29 cellular contexts compared by ENCODE assay signal in genomic region chr2:63484481-63484880, GRCh38.
A peak's percentile ranks its signal among the peaks of the same experiment; 100 is the strongest.
DNase-seq lines count a peak whose midpoint lies in the region; TF ChIP-seq lines count a peak whose summit lies in the region.
"Had no signal": no experiment of that assay in that cellular context is flagged by ENCODE, and none has a peak within 500 bp of the region (broad histone marks: within the 10 kb centered on the region; RNA-seq: fewer than 3 reads in every experiment).

No MANE protein-coding gene starts in this region.

- H3K27ac Mint-ChIP-seq in glutamatergic neuron (ENCODE audit: unreplicated experiment): no peak overlapping the region
- H3K27ac Mint-ChIP-seq: activated naive CD8-positive, alpha-beta T cell treated with anti-CD3 and anti-CD28 coated beads, Interleukin-2, amount 50 U/mL, for 24 hours; endodermal cell; T-helper 1 cell treated with Interleukin-12 subunit alpha and Interleukin-12 subunit beta and Interleukin-4 antibody, amounts not matched to agents 30 μg/mL and 1 μg/mL, for 36 hours had no signal

- no peaks in the 10 kb centered on the region for H3K9me3 Mint-ChIP-seq in glutamatergic neuron (ENCODE audit: unreplicated experiment)
- H3K9me3 Mint-ChIP-seq: activated T-cell treated with anti-CD3 and anti-CD28 coated beads, Interleukin-2, amount 50 U/mL, for 4 hours; endodermal cell; H9; T-helper 1 cell treated with Interleukin-12 subunit alpha and Interleukin-12 subunit beta and Interleukin-4 antibody, amounts not matched to agents 30 μg/mL and 1 μg/mL, for 36 hours had no signal

- H2BK12ac ChIP-seq in neuronal stem cell (ENCODE audit: low read length): no peak overlapping the region

- H3K36me3 Mint-ChIP-seq in glutamatergic neuron (ENCODE audit: unreplicated experiment): no peaks in the 10 kb centered on the region

- no peak overlapping the region for H3K4me3 Mint-ChIP-seq in glutamatergic neuron (ENCODE audit: unreplicated experiment)
- H3K4me3 Mint-ChIP-seq: activated naive CD8-positive, alpha-beta T cell treated with anti-CD3 and anti-CD28 coated beads, Interleukin-2, amount 50 U/mL, for 24 hours; activated T-cell treated with anti-CD3 and anti-CD28 coated beads, Interleukin-2, amount 50 U/mL, for 4 hours; endodermal cell; H9; T-helper 1 cell treated with Interleukin-12 subunit alpha and Interleukin-12 subunit beta and Interleukin-4 antibody, amounts not matched to agents 30 μg/mL and 1 μg/mL, for 36 hours had no signal

- 0 out of 2 replicates have a peak overlapping the region, but pooled peaks have one; percentile 1 for H3K4me3 ChIP-seq in HAP-1
- H3K4me3 ChIP-seq in neuronal stem cell (ENCODE audit: low read length in 2 of 2): no peak overlapping the region
- H3K4me3 ChIP-seq: psoas muscle, SK-N-MC, skin epidermis, upper lobe of right lung had no signal

- peaks cover 9% of the 10 kb centered on the region for H3K4me1 ChIP-seq in HAP-1
- peaks cover 0 to 2% of the 10 kb centered on the region in 2 donors for H3K4me1 ChIP-seq in neuronal stem cell (ENCODE audit: control insufficient read depth in 2 of 2, insufficient read depth in 1 of 2, low read depth in 1 of 2, low read length in 2 of 2)
- H3K4me1 ChIP-seq: Caco-2, psoas muscle, upper lobe of right lung had no signal

- no peak overlapping the region for H4K8ac ChIP-seq in neuronal stem cell (ENCODE audit: low read depth, low read length)

- H3K4me2 ChIP-seq in neuronal stem cell (ENCODE audit: insufficient read depth, low read length, poor library complexity, severe bottlenecking): no peak overlapping the region

- DNase-seq in HAP-1 (ENCODE audit: low spot score in 2 of 2) (peak; percentile 14 to 53), NCI-H1930 (lab: John Stamatoyannopoulos, UW) (peak; percentile 69 to 75), foreskin melanocyte (peak; percentile 42), neuronal stem cell (ENCODE audit: low spot score) (no peak), COLO668 (lab: John Stamatoyannopoulos, UW; ENCODE audit: unreplicated experiment) (no peak), glutamatergic neuron (no peak), middle frontal gyrus (ENCODE audit: extremely low spot score, low spot score) (no peak), NCI-H2171 treated with DMSO at 0.1 percent for 48 hours (lab: John Stamatoyannopoulos, UW) (no peak)
- DNase-seq: activated CD4-positive, alpha-beta T cell treated with anti-CD3 and anti-CD28 coated beads, Interleukin-2, amount 50 U/mL, for 1 hour; activated CD4-positive, CD25-positive, alpha-beta regulatory T cell; activated naive CD4-positive, alpha-beta T cell; activated naive CD8-positive, alpha-beta T cell treated with anti-CD3 and anti-CD28 coated beads, Interleukin-2, amount 50 U/mL, for 24 hours; activated T-cell treated with anti-CD3 and anti-CD28 coated beads, Interleukin-2, amount 50 U/mL, for 4 hours; Caco-2; central memory CD4-positive, alpha-beta T cell; cortex of kidney; DMS53; endodermal cell; H9; IMR-90; NCI-H1436; NCI-H446; psoas muscle; stimulated activated naive CD4-positive, alpha-beta T cell; upper lobe of right lung had no signal

- H2BK120ac ChIP-seq in neuronal stem cell (ENCODE audit: low read depth, low read length): no peak overlapping the region

- H3K9me3 ChIP-seq in HAP-1: no peaks in the 10 kb centered on the region
- H3K9me3 ChIP-seq in neuronal stem cell (replicated peaks in 1 of 2; ENCODE audit: control insufficient read depth in 2 of 2, insufficient read depth in 1 of 2, low read depth in 1 of 2, low read length in 2 of 2): no peaks in the 10 kb centered on the region
- H3K9me3 ChIP-seq: Caco-2, psoas muscle, upper lobe of right lung had no signal

- no CpG with 5 or more reads among the region's 2 CpGs for WGBS in neuronal stem cell (ENCODE audit: extremely low coverage in 2 of 2, insufficient read length in 2 of 2, insufficient replicate concordance in 1 of 2), 2 donors

- no peak overlapping the region for H3K4ac ChIP-seq in neuronal stem cell (ENCODE audit: low read length)

- in situ Hi-C loops in HAP-1 (cut with MboI; ENCODE audit: low sequenced_read_pairs): no loop called here

- H3K27me3 Mint-ChIP-seq in glutamatergic neuron (ENCODE audit: unreplicated experiment): no peaks in the 10 kb centered on the region
- H3K27me3 Mint-ChIP-seq: activated naive CD8-positive, alpha-beta T cell treated with anti-CD3 and anti-CD28 coated beads, Interleukin-2, amount 50 U/mL, for 24 hours had no signal

- H2BK5ac ChIP-seq in neuronal stem cell (ENCODE audit: low read length): no peak overlapping the region

- no peaks in the 10 kb centered on the region for H3K79me1 ChIP-seq in neuronal stem cell (ENCODE audit: low read depth, low read length)

- H3K27me3 ChIP-seq in HAP-1 (ENCODE audit: low read depth): no peaks in the 10 kb centered on the region
- no peaks in the 10 kb centered on the region for H3K27me3 ChIP-seq in neuronal stem cell (ENCODE audit: control insufficient read depth in 3 of 3, insufficient read depth in 3 of 3, low read depth in 1 of 3, low read length in 3 of 3)
- H3K27me3 ChIP-seq: upper lobe of right lung had no signal

- H2AK5ac ChIP-seq in neuronal stem cell (ENCODE audit: low read depth, low read length): no peak overlapping the region

- no peak overlapping the region for H3K18ac ChIP-seq in neuronal stem cell (ENCODE audit: low read length)

- H3K9ac ChIP-seq in neuronal stem cell (ENCODE audit: low read depth, low read length, poor library complexity): no peak overlapping the region

- H3K4me1 Mint-ChIP-seq in glutamatergic neuron (ENCODE audit: low read depth, unreplicated experiment): no peaks in the 10 kb centered on the region
- H3K4me1 Mint-ChIP-seq: activated naive CD8-positive, alpha-beta T cell treated with anti-CD3 and anti-CD28 coated beads, Interleukin-2, amount 50 U/mL, for 24 hours had no signal

- H2BK15ac ChIP-seq in neuronal stem cell (ENCODE audit: low read length): no peak overlapping the region

- no peak overlapping the region for H3K23ac ChIP-seq in neuronal stem cell (ENCODE audit: low read depth, low read length, poor library complexity)

- H3K36me3 ChIP-seq in HAP-1 (replicated peaks) (no peaks in the 10 kb centered on the region), neuronal stem cell (replicated peaks in 1 of 2; ENCODE audit: control insufficient read depth in 2 of 2, insufficient read depth in 2 of 2, low read length in 2 of 2) (no peaks in the 10 kb centered on the region)
- H3K36me3 ChIP-seq: upper lobe of right lung had no signal

- no peak overlapping the region for H3K27ac ChIP-seq in neuronal stem cell (replicated peaks; ENCODE audit: low read length)
- H3K27ac ChIP-seq: psoas muscle, RWPE1, SK-N-MC, skin epidermis, upper lobe of right lung had no signal

- H4K91ac ChIP-seq in neuronal stem cell (ENCODE audit: low read depth, low read length, poor library complexity): no peak overlapping the region

- peak overlapping the region; percentile 39 for H2AFZ ChIP-seq in neuronal stem cell (ENCODE audit: low read length)

- H3K14ac ChIP-seq in neuronal stem cell (ENCODE audit: low read length): no peak overlapping the region

- no peak for TF ChIP-seq CTCF in glutamatergic neuron (IDR thresholded peaks at IDR 0.05; ENCODE audit: partially characterized antibody, unreplicated experiment)

Comparison
In these comparisons a context has a peak if more than half of its experiments do, and no peak if none do; other contexts are left out.
1. DNase-seq: peak in HAP-1 (2 of 2), NCI-H1930 (2 of 2) and foreskin melanocyte (single experiment); none in neuronal stem cell (single experiment), COLO668 (single experiment), glutamatergic neuron (single experiment), middle frontal gyrus (single experiment) and NCI-H2171 treated with DMSO at 0.1 percent for 48 hours (single experiment).